In the genomic region with DNA sequence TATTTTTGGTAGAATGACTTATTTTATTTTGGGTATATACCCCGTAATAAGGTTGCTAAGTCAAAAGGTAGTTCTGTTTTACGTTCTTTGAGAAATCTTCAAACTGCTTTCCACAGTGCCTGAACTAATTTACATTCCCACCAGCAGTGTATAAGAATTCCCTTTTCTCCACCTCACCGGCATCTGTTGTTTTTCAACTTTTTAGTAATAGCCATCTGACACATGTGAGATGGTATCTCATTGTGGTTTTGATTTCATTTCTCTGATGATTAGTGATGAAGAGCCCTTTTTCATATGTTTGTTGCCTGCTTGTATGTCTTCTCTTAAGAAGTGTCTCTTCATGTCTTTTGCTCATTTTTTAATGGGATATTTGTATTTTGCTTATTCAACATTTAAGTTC, we compare ENCODE assay signal across 1 cellular context.
TF ChIP-seq lines count a peak whose summit lies in the region.

No MANE protein-coding gene starts in this region.

TF ChIP-seq in SK-N-SH, 30 proteins besides CTCF, POLR2A, EP300 and RAD21 (continued from another document):
- TF ChIP-seq, protein P1, sequence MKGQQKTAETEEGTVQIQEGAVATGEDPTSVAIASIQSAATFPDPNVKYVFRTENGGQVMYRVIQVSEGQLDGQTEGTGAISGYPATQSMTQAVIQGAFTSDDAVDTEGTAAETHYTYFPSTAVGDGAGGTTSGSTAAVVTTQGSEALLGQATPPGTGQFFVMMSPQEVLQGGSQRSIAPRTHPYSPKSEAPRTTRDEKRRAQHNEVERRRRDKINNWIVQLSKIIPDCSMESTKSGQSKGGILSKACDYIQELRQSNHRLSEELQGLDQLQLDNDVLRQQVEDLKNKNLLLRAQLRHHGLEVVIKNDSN (IDR thresholded peaks at IDR 0.05; ENCODE audit: borderline replicate concordance, low read depth) = no peak
- TF ChIP-seq FOSL2 (IDR thresholded peaks at IDR 0.05; ENCODE audit: borderline replicate concordance, low read depth) = 0 out of 2 replicates have a peak, but pooled peaks have one; percentile 9
- TF ChIP-seq POLR2AphosphoS5 (IDR thresholded peaks at IDR 0.05; ENCODE audit: low read depth, low read length) = peak; percentile 42; the same call in 1 of the 2 replicates
- TF ChIP-seq, protein P2, sequence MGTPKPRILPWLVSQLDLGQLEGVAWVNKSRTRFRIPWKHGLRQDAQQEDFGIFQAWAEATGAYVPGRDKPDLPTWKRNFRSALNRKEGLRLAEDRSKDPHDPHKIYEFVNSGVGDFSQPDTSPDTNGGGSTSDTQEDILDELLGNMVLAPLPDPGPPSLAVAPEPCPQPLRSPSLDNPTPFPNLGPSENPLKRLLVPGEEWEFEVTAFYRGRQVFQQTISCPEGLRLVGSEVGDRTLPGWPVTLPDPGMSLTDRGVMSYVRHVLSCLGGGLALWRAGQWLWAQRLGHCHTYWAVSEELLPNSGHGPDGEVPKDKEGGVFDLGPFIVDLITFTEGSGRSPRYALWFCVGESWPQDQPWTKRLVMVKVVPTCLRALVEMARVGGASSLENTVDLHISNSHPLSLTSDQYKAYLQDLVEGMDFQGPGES (IDR thresholded peaks at IDR 0.05; ENCODE audit: low read depth, low read length) = no peak
- TF ChIP-seq GATA2 (CRISPR knock-in tag; IDR thresholded peaks at IDR 0.05) = no peak
- TF ChIP-seq, protein P3, sequence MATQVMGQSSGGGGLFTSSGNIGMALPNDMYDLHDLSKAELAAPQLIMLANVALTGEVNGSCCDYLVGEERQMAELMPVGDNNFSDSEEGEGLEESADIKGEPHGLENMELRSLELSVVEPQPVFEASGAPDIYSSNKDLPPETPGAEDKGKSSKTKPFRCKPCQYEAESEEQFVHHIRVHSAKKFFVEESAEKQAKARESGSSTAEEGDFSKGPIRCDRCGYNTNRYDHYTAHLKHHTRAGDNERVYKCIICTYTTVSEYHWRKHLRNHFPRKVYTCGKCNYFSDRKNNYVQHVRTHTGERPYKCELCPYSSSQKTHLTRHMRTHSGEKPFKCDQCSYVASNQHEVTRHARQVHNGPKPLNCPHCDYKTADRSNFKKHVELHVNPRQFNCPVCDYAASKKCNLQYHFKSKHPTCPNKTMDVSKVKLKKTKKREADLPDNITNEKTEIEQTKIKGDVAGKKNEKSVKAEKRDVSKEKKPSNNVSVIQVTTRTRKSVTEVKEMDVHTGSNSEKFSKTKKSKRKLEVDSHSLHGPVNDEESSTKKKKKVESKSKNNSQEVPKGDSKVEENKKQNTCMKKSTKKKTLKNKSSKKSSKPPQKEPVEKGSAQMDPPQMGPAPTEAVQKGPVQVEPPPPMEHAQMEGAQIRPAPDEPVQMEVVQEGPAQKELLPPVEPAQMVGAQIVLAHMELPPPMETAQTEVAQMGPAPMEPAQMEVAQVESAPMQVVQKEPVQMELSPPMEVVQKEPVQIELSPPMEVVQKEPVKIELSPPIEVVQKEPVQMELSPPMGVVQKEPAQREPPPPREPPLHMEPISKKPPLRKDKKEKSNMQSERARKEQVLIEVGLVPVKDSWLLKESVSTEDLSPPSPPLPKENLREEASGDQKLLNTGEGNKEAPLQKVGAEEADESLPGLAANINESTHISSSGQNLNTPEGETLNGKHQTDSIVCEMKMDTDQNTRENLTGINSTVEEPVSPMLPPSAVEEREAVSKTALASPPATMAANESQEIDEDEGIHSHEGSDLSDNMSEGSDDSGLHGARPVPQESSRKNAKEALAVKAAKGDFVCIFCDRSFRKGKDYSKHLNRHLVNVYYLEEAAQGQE (IDR thresholded peaks at IDR 0.05; ENCODE audit: low read depth, low read length) = no peak
